In genomic region chr3:135514064-135514455, GRCh38 we compare ENCODE assay signal across 21 cellular contexts.
A peak's percentile ranks its signal among the peaks of the same experiment; 100 is the strongest.
DNase-seq lines count a peak whose midpoint lies in the region; ATAC-seq and TF ChIP-seq lines count a peak whose summit lies in the region.
"Had no signal": no experiment of that assay in that cellular context is flagged by ENCODE, and none has a peak within 500 bp of the region (broad histone marks: within the 10 kb centered on the region; RNA-seq: fewer than 3 reads in every experiment).

No MANE protein-coding gene starts in this region.

- TF ChIP-seq CTCF in MCF 10A (IDR thresholded peaks at IDR 0.05; ENCODE audit: unreplicated experiment) (no peak), breast epithelium (IDR thresholded peaks at IDR 0.05) (no peak), hepatocyte (IDR thresholded peaks at IDR 0.05; ENCODE audit: poor library complexity) (no peak), type B pancreatic cell (conservative IDR thresholded peaks at IDR 0.05) (no peak), psoas muscle (IDR thresholded peaks at IDR 0.05) (no peak)

- H4K20me1 ChIP-seq in hepatocyte (ENCODE audit: insufficient read depth, poor library complexity, severe bottlenecking): no peaks in the 10 kb centered on the region

- DNase-seq in MCF 10A (ENCODE audit: unreplicated experiment) (no peak), breast epithelium (ENCODE audit: low spot score in 2 of 2) (no peak), SK-MEL-5 (ENCODE audit: low read depth, low spot score) (peak; percentile 55), hepatocyte (ENCODE audit: low spot score) (no peak), type B pancreatic cell (ENCODE audit: extremely low spot score, unreplicated experiment) (no peak), NCI-H1105 (lab: John Stamatoyannopoulos, UW) (no peak), psoas muscle (no peak), NCI-H2171 treated with DMSO at 0.1 percent for 48 hours (lab: John Stamatoyannopoulos, UW) (no peak)
- DNase-seq: 8988T; activated CD4-positive, alpha-beta T cell treated with anti-CD3 and anti-CD28 coated beads for 4 hours; activated CD8-positive, alpha-beta memory T cell treated with anti-CD3 and anti-CD28 coated beads, Interleukin-2, amount 10 ng/mL, durations not matched to agents 7 days and 5 days; activated naive CD8-positive, alpha-beta T cell treated with anti-CD3 and anti-CD28 coated beads, Interleukin-2, amount 10 ng/mL, durations not matched to agents 7 days and 5 days; cortex of kidney; stimulated activated CD8-positive, alpha-beta memory T cell treated with anti-CD3 and anti-CD28 coated beads, Interleukin-4, amount 100 ng/mL, for 48 hours; uterus had no signal

- POLR2A ChIA-PET in MCF 10A (lab: Yijun Ruan, JAX): no interaction called here

- no peak overlapping the region for H3K27ac Mint-ChIP-seq in MCF 10A (ENCODE audit: low read depth, unreplicated experiment)
- peak overlapping the region; percentile 55 for H3K27ac Mint-ChIP-seq in type B pancreatic cell
- H3K27ac Mint-ChIP-seq: activated CD8-positive, alpha-beta memory T cell treated with anti-CD3 and anti-CD28 coated beads, Interleukin-2, amount 10 ng/mL, durations not matched to agents 7 days and 5 days; activated naive CD8-positive, alpha-beta T cell treated with anti-CD3 and anti-CD28 coated beads, Interleukin-2, amount 10 ng/mL, durations not matched to agents 7 days and 5 days; activated T-helper 17 cell treated with anti-CD3 and anti-CD28 coated beads, Interleukin-2, amount 50 U/mL, for 72 hours; mesothelial cell of epicardium; natural killer cell treated with Interleukin-12 subunit alpha and Interleukin-12 subunit beta and Interleukin-15 and Interleukin-18, amount 100 ng/mL, for 72 hours had no signal

- H3K27me3 ChIP-seq in breast epithelium (no peaks in the 10 kb centered on the region), hepatocyte (no peaks in the 10 kb centered on the region), psoas muscle (ENCODE audit: insufficient read depth in 3 of 3, low read length in 2 of 3) (no peaks in the 10 kb centered on the region)
- H3K27me3 ChIP-seq: gastroesophageal sphincter, uterus had no signal

- CTCF ChIA-PET in MCF 10A (lab: Yijun Ruan, JAX): interaction anchor here (0.7 to 1.9 kb wide), 3 partner anchors 10 to 457 kb away, joined by 3 to 11 read pairs (median 4); no protein-coding TSS in a partner anchor

- no peaks in the 10 kb centered on the region for H3K9me2 ChIP-seq in hepatocyte (replicated peaks; ENCODE audit: insufficient read depth)

- H3K27ac ChIP-seq in breast epithelium: no peak overlapping the region
- H3K27ac ChIP-seq in hepatocyte: peak overlapping the region; percentile 42
- no peak overlapping the region for H3K27ac ChIP-seq in psoas muscle
- H3K27ac ChIP-seq: gastroesophageal sphincter, uterus had no signal

- H3K4me1 ChIP-seq in breast epithelium (no peaks in the 10 kb centered on the region), hepatocyte (ENCODE audit: insufficient read depth) (peaks cover under 1% of the 10 kb centered on the region), psoas muscle (no peaks in the 10 kb centered on the region)
- H3K4me1 ChIP-seq: gastroesophageal sphincter, uterus had no signal

- no peaks in the 10 kb centered on the region for H3K27me3 Mint-ChIP-seq in MCF 10A (ENCODE audit: insufficient read depth, unreplicated experiment)
- peaks cover 4% of the 10 kb centered on the region for H3K27me3 Mint-ChIP-seq in type B pancreatic cell
- H3K27me3 Mint-ChIP-seq: activated CD8-positive, alpha-beta memory T cell treated with anti-CD3 and anti-CD28 coated beads, Interleukin-2, amount 10 ng/mL, durations not matched to agents 7 days and 5 days; activated T-helper 17 cell treated with anti-CD3 and anti-CD28 coated beads, Interleukin-2, amount 50 U/mL, for 72 hours; natural killer cell treated with Interleukin-12 subunit alpha and Interleukin-12 subunit beta and Interleukin-15 and Interleukin-18, amount 100 ng/mL, for 72 hours had no signal

- peaks cover 7% of the 10 kb centered on the region for H3K36me3 Mint-ChIP-seq in MCF 10A (ENCODE audit: insufficient read depth, unreplicated experiment)
- H3K36me3 Mint-ChIP-seq in type B pancreatic cell: no peaks in the 10 kb centered on the region
- H3K36me3 Mint-ChIP-seq: activated CD8-positive, alpha-beta memory T cell treated with anti-CD3 and anti-CD28 coated beads, Interleukin-2, amount 10 ng/mL, durations not matched to agents 7 days and 5 days; activated naive CD8-positive, alpha-beta T cell treated with anti-CD3 and anti-CD28 coated beads, Interleukin-2, amount 10 ng/mL, durations not matched to agents 7 days and 5 days; brain; mesothelial cell of epicardium; natural killer cell treated with Interleukin-12 subunit alpha and Interleukin-12 subunit beta and Interleukin-15 and Interleukin-18, amount 100 ng/mL, for 72 hours had no signal

- H3K36me3 ChIP-seq in breast epithelium (no peaks in the 10 kb centered on the region), hepatocyte (replicated peaks; ENCODE audit: insufficient read depth, low read depth) (no peaks in the 10 kb centered on the region), psoas muscle (ENCODE audit: insufficient read depth in 1 of 2, low read depth in 1 of 2) (no peaks in the 10 kb centered on the region)
- H3K36me3 ChIP-seq: gastroesophageal sphincter, uterus had no signal

- no peaks in the 10 kb centered on the region for H3K79me2 ChIP-seq in hepatocyte

- in situ Hi-C loops in SK-MEL-5 (cut with HindIII; ENCODE audit: low pct_unique_long_range_greater_than_20kb, low sequenced_read_pairs): no loop called here

- H3K4me2 ChIP-seq in hepatocyte: no peak overlapping the region

- intact Hi-C loops in MCF 10A (cut with micrococcal nuclease) (no loop called here), breast epithelium (cut with DNase I; ENCODE audit: low total_unique reads) (no loop called here), psoas muscle (cut with DNase I) (no loop called here)

- no peak overlapping the region for H2AFZ ChIP-seq in hepatocyte

- H3K9me3 Mint-ChIP-seq in MCF 10A (ENCODE audit: unreplicated experiment) (no peaks in the 10 kb centered on the region), type B pancreatic cell (peaks cover 10% of the 10 kb centered on the region)
- H3K9me3 Mint-ChIP-seq: activated naive CD8-positive, alpha-beta T cell treated with anti-CD3 and anti-CD28 coated beads, Interleukin-2, amount 10 ng/mL, durations not matched to agents 7 days and 5 days had no signal

- H3K4me1 Mint-ChIP-seq in MCF 10A (ENCODE audit: insufficient read depth, unreplicated experiment) (peaks cover 8% of the 10 kb centered on the region), type B pancreatic cell (ENCODE audit: unreplicated experiment) (no peaks in the 10 kb centered on the region)
- H3K4me1 Mint-ChIP-seq: activated CD8-positive, alpha-beta memory T cell treated with anti-CD3 and anti-CD28 coated beads, Interleukin-2, amount 10 ng/mL, durations not matched to agents 7 days and 5 days; activated naive CD8-positive, alpha-beta T cell treated with anti-CD3 and anti-CD28 coated beads, Interleukin-2, amount 10 ng/mL, durations not matched to agents 7 days and 5 days; activated T-helper 17 cell treated with anti-CD3 and anti-CD28 coated beads, Interleukin-2, amount 50 U/mL, for 72 hours had no signal

- no peak for ATAC-seq in psoas muscle
- ATAC-seq: activated CD8-positive, alpha-beta memory T cell treated with anti-CD3 and anti-CD28 coated beads, Interleukin-2, amount 10 ng/mL, durations not matched to agents 7 days and 5 days; gastroesophageal sphincter; left cardiac atrium; natural killer cell treated with Interleukin-12 subunit alpha and Interleukin-12 subunit beta and Interleukin-15 and Interleukin-18, amount 100 ng/mL, for 72 hours had no signal

- H3K4me3 ChIP-seq in breast epithelium (no peak overlapping the region), hepatocyte (no peak overlapping the region), psoas muscle (no peak overlapping the region)
- H3K4me3 ChIP-seq: gastroesophageal sphincter, uterus had no signal

- 62% methylated on average over 4 of the region's 4 CpGs for WGBS in hepatocyte (ENCODE audit: low lambda C conversion rate, missing lambda C conversion rate)
- 69 to 80% (median 77%) methylated on average over 4 of the region's 4 CpGs for WGBS in psoas muscle, 3 donors

- H3K4me3 Mint-ChIP-seq in MCF 10A (ENCODE audit: unreplicated experiment) (no peak overlapping the region), type B pancreatic cell (no peak overlapping the region)
- H3K4me3 Mint-ChIP-seq: activated CD8-positive, alpha-beta memory T cell treated with anti-CD3 and anti-CD28 coated beads, Interleukin-2, amount 10 ng/mL, durations not matched to agents 7 days and 5 days; activated naive CD8-positive, alpha-beta T cell treated with anti-CD3 and anti-CD28 coated beads, Interleukin-2, amount 10 ng/mL, durations not matched to agents 7 days and 5 days; activated T-helper 17 cell treated with anti-CD3 and anti-CD28 coated beads, Interleukin-2, amount 50 U/mL, for 72 hours; brain; mesothelial cell of epicardium; natural killer cell treated with Interleukin-12 subunit alpha and Interleukin-12 subunit beta and Interleukin-15 and Interleukin-18, amount 100 ng/mL, for 72 hours had no signal

- H3K9me3 ChIP-seq in breast epithelium (peaks cover 0 to 4% of the 10 kb centered on the region in 2 donors), hepatocyte (ENCODE audit: low read depth) (no peaks in the 10 kb centered on the region), psoas muscle (peaks cover 3% of the 10 kb centered on the region)
- H3K9me3 ChIP-seq: uterus had no signal

- no peak for TF ChIP-seq POLR2A in breast epithelium (IDR thresholded peaks at IDR 0.05)

- TSS peak; percentile 73 for BruUV-seq in MCF 10A (replicated peaks; lab: Mats Ljungman, UMichigan)
